Comparison of ENCODE assay signal across 15 cellular contexts in genomic region chr7:137994091-137994688, GRCh38. TPM values are rescaled to one million over a fixed set of nuclear protein-coding genes. Genes with fewer than 3 reads are reported as not detected.
DNase-seq lines count a peak whose midpoint lies in the region; ATAC-seq and TF ChIP-seq lines count a peak whose summit lies in the region.
"Had no signal": no experiment of that assay in that cellular context is flagged by ENCODE, and none has a peak within 500 bp of the region (broad histone marks: within the 10 kb centered on the region; RNA-seq: fewer than 3 reads in every experiment).

No MANE protein-coding gene starts in this region.

- ATAC-seq in heart left ventricle (no peak), Right ventricle myocardium superior (ENCODE audit: poor library complexity) (no peak), HG03097 (IDR thresholded peaks at IDR 0.05; ENCODE audit: low FRiP score, unreplicated experiment) (no peak)
- ATAC-seq: activated CD4-positive, alpha-beta T cell treated with anti-CD3 and anti-CD28 coated beads for 36 hours had no signal

- no peak for TF ChIP-seq POLR2A in heart left ventricle (IDR thresholded peaks at IDR 0.05)
- no peak for TF ChIP-seq POLR2A in breast epithelium (IDR thresholded peaks at IDR 0.05)

- peak overlapping the region; percentile 69 to 83 (median 81) for H3K27ac Mint-ChIP-seq in nephron
- peak overlapping the region; percentile 47 for H3K27ac Mint-ChIP-seq in type B pancreatic cell
- H3K27ac Mint-ChIP-seq: activated CD4-positive, alpha-beta T cell treated with anti-CD3 and anti-CD28 coated beads for 36 hours had no signal

- intact Hi-C loops in heart left ventricle (cut with DNase I) (loop anchor here in 2 of 10 donors (5.0 to 10.0 kb wide), 2 partner anchors 42 to 49 kb away; no protein-coding TSS in a partner anchor), Right ventricle myocardium superior (cut with DNase I) (no loop called here), breast epithelium (cut with DNase I; ENCODE audit: low total_unique reads) (no loop called here)

- peaks cover 0 to 4% (median 0%) of the 10 kb centered on the region in 9 donors for H3K36me3 ChIP-seq in heart left ventricle
- H3K36me3 ChIP-seq in breast epithelium = no peaks in the 10 kb centered on the region

- H3K27ac ChIP-seq in heart left ventricle = peak overlapping the region in 10 of 12 donors; percentile 4 to 94 (median 65)
- peak overlapping the region; percentile 83 to 86 for H3K27ac ChIP-seq in breast epithelium
- H3K27ac ChIP-seq: epithelial cell of prostate had no signal

- no peaks in the 10 kb centered on the region for H3K27me3 Mint-ChIP-seq in nephron (ENCODE audit: low read depth)
- H3K27me3 Mint-ChIP-seq in type B pancreatic cell = no peaks in the 10 kb centered on the region
- H3K27me3 Mint-ChIP-seq: activated CD4-positive, alpha-beta T cell treated with anti-CD3 and anti-CD28 coated beads for 36 hours had no signal

- H3K9me3 Mint-ChIP-seq in nephron = no peaks in the 10 kb centered on the region
- peaks cover 5% of the 10 kb centered on the region for H3K9me3 Mint-ChIP-seq in type B pancreatic cell
- H3K9me3 Mint-ChIP-seq: activated T-helper 2 cell treated with anti-CD3 and anti-CD28 coated beads, Interferon-gamma antibody, Interleukin-2, Interleukin-4, amounts not matched to agents 10 μg/mL and 5 μg/mL and 100 μg/mL, durations not matched to agents 14 hours and 24 hours and 36 hours had no signal

- H3K27me3 ChIP-seq in heart left ventricle (no peaks in the 10 kb centered on the region), breast epithelium (no peaks in the 10 kb centered on the region)

- TF ChIP-seq CTCF in heart left ventricle (IDR thresholded peaks at IDR 0.05) = no peak
- no peak for TF ChIP-seq CTCF in breast epithelium (IDR thresholded peaks at IDR 0.05)
- no peak for TF ChIP-seq CTCF in nephron (IDR thresholded peaks at IDR 0.05; ENCODE audit: unreplicated experiment in 3 of 3)
- TF ChIP-seq CTCF in type B pancreatic cell (conservative IDR thresholded peaks at IDR 0.05) = no peak

- WGBS in heart left ventricle, 4 donors = 82 to 91% (median 84%) methylated on average over 6 of the region's 6 CpGs

- H3K9me3 ChIP-seq in heart left ventricle (no peaks in the 10 kb centered on the region), breast epithelium (no peaks in the 10 kb centered on the region)

- H3K4me3 Mint-ChIP-seq in nephron (peak overlapping the region in 1 of 3 experiments; percentile 32), type B pancreatic cell (peak overlapping the region; percentile 39)
- H3K4me3 Mint-ChIP-seq: activated CD4-positive, alpha-beta T cell treated with anti-CD3 and anti-CD28 coated beads for 36 hours had no signal

- DNase-seq in heart left ventricle = no peak
- no peak for DNase-seq in Right ventricle myocardium superior
- no peak for DNase-seq in breast epithelium (ENCODE audit: low spot score in 2 of 2)
- DNase-seq in type B pancreatic cell (ENCODE audit: extremely low spot score, unreplicated experiment) = no peak
- no peak for DNase-seq in HCEC 1CT
- DNase-seq in EL = no peak
- DNase-seq: activated CD4-positive, alpha-beta T cell treated with anti-CD3 and anti-CD28 coated beads for 36 hours; DMS153; GOT3; NCI-H1092 treated with DMSO at 0.1 percent for 48 hours; NCI-H510A treated with DMSO at 0.1 percent for 48 hours had no signal

- H3K36me3 Mint-ChIP-seq in nephron (ENCODE audit: low read depth) (peaks cover 31% of the 10 kb centered on the region), type B pancreatic cell (peaks cover 45% of the 10 kb centered on the region)

- H3K4me1 Mint-ChIP-seq in nephron (peaks cover 59% of the 10 kb centered on the region), type B pancreatic cell (ENCODE audit: unreplicated experiment) (peaks cover 51% of the 10 kb centered on the region)

- H3K4me1 ChIP-seq in heart left ventricle (peaks cover 0 to 96% (median 78%) of the 10 kb centered on the region in 12 donors), breast epithelium (peaks cover 0 to 18% of the 10 kb centered on the region in 2 donors)

- no peak overlapping the region for H3K4me3 ChIP-seq in heart left ventricle
- H3K4me3 ChIP-seq in breast epithelium = no peak overlapping the region

RNA-seq across cellular contexts. Expression of gene CREB3L2, which starts 7.7 kb away (rescaled TPM):
- total RNA-seq in heart left ventricle (10 to 100 TPM; 18.3 to 40.6 (median 22.0) TPM), Right ventricle myocardium superior (18.1 TPM), breast epithelium (10 to 100 TPM; 23.0 to 46.5 (median 40.5) TPM), type B pancreatic cell (ENCODE audit: low replicate concordance) (85.8 and 173 TPM in 2 replicates)
- 10 to 100 TPM in 1 of 2 donors, 1 to 10 TPM in 1; 4.0 to 13.2 TPM for polyA plus RNA-seq in heart left ventricle
